In the genomic region with DNA sequence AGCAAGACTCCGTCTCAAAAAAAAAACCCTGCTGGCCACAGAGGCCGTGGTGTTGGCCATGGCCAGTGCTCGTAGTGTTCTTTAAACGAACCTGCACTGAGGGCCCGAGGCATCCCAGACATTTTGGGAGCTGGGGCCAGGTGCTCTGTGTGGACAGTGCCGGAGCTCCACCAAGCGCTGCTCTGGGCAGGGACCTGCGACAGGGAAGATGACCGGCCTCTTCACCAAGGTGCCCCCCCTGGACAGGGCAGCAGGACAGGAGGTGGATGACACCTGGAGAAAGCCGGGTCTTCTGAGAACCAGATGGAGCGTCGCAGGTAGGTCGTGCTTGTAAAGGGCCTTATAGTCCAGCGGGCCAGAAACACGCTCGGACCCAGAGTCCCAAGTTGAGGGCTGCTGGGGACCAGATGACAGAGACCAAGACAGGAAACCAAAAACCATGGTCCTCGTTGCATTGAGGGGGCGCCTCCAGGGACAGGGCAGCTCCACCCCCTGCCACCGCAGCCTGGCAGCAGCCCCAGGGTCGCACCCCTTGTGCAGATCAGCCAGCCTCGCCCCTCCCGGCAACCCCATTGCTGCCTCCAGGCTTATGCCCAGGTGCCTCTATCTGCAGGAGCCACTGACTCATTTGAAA, we compare ENCODE assay signal across 15 cellular contexts. TPM values are rescaled to one million over a fixed set of nuclear protein-coding genes. Genes with fewer than 3 reads are reported as not detected.
DNase-seq lines count a peak whose midpoint lies in the region; ATAC-seq, FAIRE-seq and TF ChIP-seq lines count a peak whose summit lies in the region.
"Had no signal": no experiment of that assay in that cellular context is flagged by ENCODE, and none has a peak within 500 bp of the region (broad histone marks: within the 10 kb centered on the region; RNA-seq: fewer than 3 reads in every experiment).

No MANE protein-coding gene starts in this region.

- no peak for TF ChIP-seq RAD21 in K562 (CRISPR knock-in tag; conservative IDR thresholded peaks at IDR 0.05 in 1 of 2, IDR thresholded peaks at IDR 0.05 in 1 of 2)

- H3K4me3 ChIP-seq in HUES48 (ENCODE audit: low read depth, low read length) (peak overlapping the region; percentile 60; the same call in 1 of the 2 replicates), K562 (no peak overlapping the region)

- ATAC-seq in K562: no peak
- no peak for ATAC-seq in GM18868 (IDR thresholded peaks at IDR 0.05; ENCODE audit: unreplicated experiment)
- no peak for ATAC-seq in T-helper 17 cell

- WGBS in K562 (ENCODE audit: insufficient coverage, low coverage, missing lambda C conversion rate): 74% methylated on average over 17 of the region's 22 CpGs

- H3K27me3 Mint-ChIP-seq in Calu3 (ENCODE audit: unreplicated experiment) (peaks cover 24% of the 10 kb centered on the region), nephron progenitor cell (ENCODE audit: low read depth, poor library complexity) (no peaks in the 10 kb centered on the region), T-helper 17 cell (peaks cover 12% of the 10 kb centered on the region)

- H3K9ac ChIP-seq in HUES48 (ENCODE audit: low read depth, low read length) (0 out of 2 replicates have a peak overlapping the region, but pooled peaks have one; percentile 52), K562 (ENCODE audit: insufficient read depth in 1 of 2, low read depth in 2 of 2, low read length in 2 of 2) (peak overlapping the region in 1 of 2 experiments; percentile 74; a peak in 2 of 4 replicates)

- intact Hi-C loops in Calu3 (cut with micrococcal nuclease; ENCODE audit: unreplicated experiment) (no loop called here), K562 (cut with micrococcal nuclease) (loop anchor here (5.0 kb wide), 1 partner anchor 36 kb away; no protein-coding TSS in a partner anchor)

- H4K20me1 ChIP-seq in K562 (replicated peaks; ENCODE audit: control insufficient read depth, insufficient read depth, low read length): 0 out of 2 replicates have a peak, but pooled peaks cover 4% of the 10 kb centered on the region

- TF ChIP-seq POLR2A in K562 (conservative IDR thresholded peaks at IDR 0.05): no peak

- H3K27me3 ChIP-seq in HUES48 (ENCODE audit: control insufficient read depth, insufficient read depth, low read length): peaks cover 31% of the 10 kb centered on the region
- no peaks in the 10 kb centered on the region for H3K27me3 ChIP-seq in K562 (ENCODE audit: control insufficient read depth in 2 of 2, insufficient read depth in 2 of 2, low read length in 2 of 2)

- no peak for TF ChIP-seq CTCF in Calu3 (IDR thresholded peaks at IDR 0.05; ENCODE audit: unreplicated experiment)
- TF ChIP-seq CTCF in K562 (IDR thresholded peaks at IDR 0.05 in 2 of 3, conservative IDR thresholded peaks at IDR 0.05 in 1 of 3; ENCODE audit: insufficient read depth in 2 of 3, low read depth in 1 of 3, low read length in 3 of 3): no peak
- TF ChIP-seq CTCF in nephron progenitor cell (IDR thresholded peaks at IDR 0.05): no peak

- H3K79me2 ChIP-seq in K562 (ENCODE audit: control insufficient read depth, insufficient read depth, low read length): no peaks in the 10 kb centered on the region

- POLR2A ChIA-PET in K562 (lab: Yijun Ruan, JAX): no interaction called here

- H3K9me3 ChIP-seq in HUES48 (ENCODE audit: control insufficient read depth, insufficient read depth, low read length): no peaks in the 10 kb centered on the region
- H3K9me3 ChIP-seq in K562 (replicated peaks; ENCODE audit: control insufficient read depth, insufficient read depth, low read depth, low read length): no peaks in the 10 kb centered on the region
- H3K9me3 ChIP-seq in T-helper 17 cell (ENCODE audit: control insufficient read depth, low read length, poor library complexity, severe bottlenecking): no peaks in the 10 kb centered on the region
- H3K9me3 ChIP-seq: gastroesophageal sphincter, psoas muscle, thoracic aorta had no signal

- peak overlapping the region; percentile 74 for H3K4me3 Mint-ChIP-seq in Calu3 (ENCODE audit: low read depth, unreplicated experiment)
- H3K4me3 Mint-ChIP-seq in nephron progenitor cell: no peak overlapping the region
- no peak overlapping the region for H3K4me3 Mint-ChIP-seq in T-helper 17 cell
- H3K4me3 Mint-ChIP-seq: activated naive CD4-positive, alpha-beta T cell treated with anti-CD3 and anti-CD28 coated beads for 36 hours had no signal

- H3K4me1 Mint-ChIP-seq in Calu3 (ENCODE audit: low read depth, unreplicated experiment) (peaks cover 8% of the 10 kb centered on the region), nephron progenitor cell (peaks cover 24% of the 10 kb centered on the region), T-helper 17 cell (peaks cover 5% of the 10 kb centered on the region)

- in situ Hi-C loops in K562 (cut with MboI): no loop called here

- FAIRE-seq in K562 (lab: Jason Lieb, UNC): no peak

- H3K4me1 ChIP-seq in HUES48 (ENCODE audit: control insufficient read depth, insufficient read depth, low read length) (peaks cover 16% of the 10 kb centered on the region), K562 (replicated peaks in 1 of 2; ENCODE audit: control insufficient read depth in 2 of 2, insufficient read depth in 2 of 2, low read length in 2 of 2) (peaks cover 3 to 78% of the 10 kb centered on the region in 2 experiments; a peak in 4 of 5 replicates)

- no peak overlapping the region for H2AFZ ChIP-seq in K562 (ENCODE audit: low read depth, low read length)

- CTCF ChIA-PET in Calu3 (lab: Charles Lee): no interaction called here
- CTCF ChIA-PET in K562 (lab: Yijun Ruan, JAX; ENCODE audit: low intra/inter-chr PET ratio): no interaction called here

- no peak overlapping the region for H3K4me2 ChIP-seq in K562 (ENCODE audit: insufficient read depth, low read length)

- H3K9me3 Mint-ChIP-seq in Calu3 (ENCODE audit: low read depth, unreplicated experiment) (no peaks in the 10 kb centered on the region), nephron progenitor cell (no peaks in the 10 kb centered on the region)
- H3K9me3 Mint-ChIP-seq: activated naive CD4-positive, alpha-beta T cell treated with anti-CD3 and anti-CD28 coated beads for 36 hours had no signal

- no peaks in the 10 kb centered on the region for H3K9me1 ChIP-seq in K562 (ENCODE audit: control insufficient read depth, insufficient read depth, low read length)

- no TSS peak for BruUV-seq in Calu3 (replicated peaks; lab: Mats Ljungman, UMichigan)
- BruUV-seq in K562 (replicated peaks; lab: Mats Ljungman, UMichigan): no TSS peak

- H3K36me3 Mint-ChIP-seq in Calu3 (ENCODE audit: insufficient read depth, unreplicated experiment) (peaks cover 32% of the 10 kb centered on the region), nephron progenitor cell (ENCODE audit: low read depth) (peaks cover 5% of the 10 kb centered on the region), T-helper 17 cell (ENCODE audit: low read depth) (no peaks in the 10 kb centered on the region)

- DNase-seq in Calu3 (no peak), K562 (ENCODE audit: extremely low read depth in 1 of 4, low spot score in 3 of 4) (no peak), nephron progenitor cell (no peak), substantia nigra (lab: John Stamatoyannopoulos, UW) (no peak), T-helper 17 cell (no peak), GF-D8 (lab: John Stamatoyannopoulos, UW) (no peak)
- DNase-seq: central memory CD4-positive, alpha-beta T cell; MM.1S had no signal

- TF ChIP-seq EP300 in K562 (IDR thresholded peaks at IDR 0.05; ENCODE audit: low read length): no peak

- H3K36me3 ChIP-seq in HUES48 (ENCODE audit: control insufficient read depth, insufficient read depth, low read length): peaks cover 11% of the 10 kb centered on the region
- peaks cover 12% of the 10 kb centered on the region; the same call in 2 of the 3 replicates for H3K36me3 ChIP-seq in K562 (ENCODE audit: control insufficient read depth, insufficient read depth, low read length)
- H3K36me3 ChIP-seq: gastroesophageal sphincter, thoracic aorta had no signal

- H3K27ac Mint-ChIP-seq in Calu3 (ENCODE audit: unreplicated experiment) (no peak overlapping the region), nephron progenitor cell (peak overlapping the region; percentile 32), T-helper 17 cell (no peak overlapping the region)
- H3K27ac Mint-ChIP-seq: activated naive CD4-positive, alpha-beta T cell treated with anti-CD3 and anti-CD28 coated beads for 36 hours had no signal

- peak overlapping the region; percentile 39 for H3K27ac ChIP-seq in HUES48 (ENCODE audit: low read depth, low read length)
- H3K27ac ChIP-seq in K562 (ENCODE audit: extremely low read depth, low read depth, low read length): no peak overlapping the region
- H3K27ac ChIP-seq in substantia nigra (ENCODE audit: low read depth, low read length, poor library complexity, severe bottlenecking): no peak overlapping the region
- H3K27ac ChIP-seq: psoas muscle, thoracic aorta had no signal

RNA-seq across cellular contexts. Expression of a gene that starts 4.3 kb away (rescaled TPM):
- total RNA-seq in Calu3 (2022) (not detected in 2 replicates), K562 (2014; rRNA removed) (not detected in 2 replicates), K562 (2014; rRNA removed; fragmentation: Illumina TruSeq; extraction: Trizol) (not detected in 2 replicates), K562 (2015; rRNA removed; fragmentation: Illumina TruSeq; extraction: Trizol) (not detected in 2 replicates), K562 (2021) (not detected in 2 replicates), T-helper 17 cell (not detected)
- total RNA-seq in K562 (2011; cell fraction: chromatin; rRNA removed; ENCODE audit: low replicate concordance): 0.42 TPM in 1 of 2 replicates, not detected in the other
- total RNA-seq in K562 (2011; cell fraction: nucleolus; rRNA removed): 0.13 and 0.17 TPM in 2 replicates
- not detected in 2 replicates for total RNA-seq in K562 (2011; cell fraction: nucleoplasm; rRNA removed)
- polyA plus RNA-seq in K562 (2011; rRNA removed) (not detected in 2 replicates), K562 (2014; fragmentation: Illumina TruSeq; extraction: Trizol) (not detected in 2 replicates), K562 (2014; fragmentation: Nextera tagmentation; extraction: Ambion mirVana) (not detected), K562 (2014; rRNA removed) (not detected in 2 replicates)
- not detected in 2 replicates for polyA plus RNA-seq in K562 (2011; cell fraction: cytosol; rRNA removed)
- polyA plus RNA-seq in K562 (2011; cell fraction: nucleus; rRNA removed): not detected in 2 replicates
- polyA plus RNA-seq in K562 (2012): 0.07 and 0.08 TPM in 2 replicates
- not detected in 2 replicates for polyA minus RNA-seq in K562 (2011; rRNA and poly(A)+ RNA removed)
- polyA minus RNA-seq in K562 (2011; cell fraction: cytosol; rRNA and poly(A)+ RNA removed): not detected in 2 replicates
- not detected in 2 replicates for polyA minus RNA-seq in K562 (2011; cell fraction: nucleus; rRNA and poly(A)+ RNA removed)
- total RNA-seq: activated naive CD4-positive, alpha-beta T cell treated with anti-CD3 and anti-CD28 coated beads for 36 hours; gastroesophageal sphincter; SK-MEL-5 had no signal

RNA-seq across cellular contexts. Expression of a gene that starts 6.9 kb away (rescaled TPM):
- total RNA-seq in Calu3 (2022): 28.2 and 30.5 TPM in 2 replicates
- 28.4 and 114 TPM in 2 replicates for total RNA-seq in K562 (2011; cell fraction: chromatin; rRNA removed; ENCODE audit: low replicate concordance)
- total RNA-seq in K562 (2011; cell fraction: nucleolus; rRNA removed): 102 and 124 TPM in 2 replicates
- 40.8 and 51.4 TPM in 2 replicates for total RNA-seq in K562 (2011; cell fraction: nucleoplasm; rRNA removed)
- total RNA-seq in K562 (2014; rRNA removed): 50.2 and 66.0 TPM in 2 replicates
- total RNA-seq in K562 (2014; rRNA removed; fragmentation: Illumina TruSeq; extraction: Trizol): 6.4 and 11.6 TPM in 2 replicates
- 25.8 and 28.4 TPM in 2 replicates for total RNA-seq in K562 (2015; rRNA removed; fragmentation: Illumina TruSeq; extraction: Trizol)
- 43.0 and 46.1 TPM in 2 replicates for total RNA-seq in K562 (2021)
- 11.5 and 19.7 TPM in 2 replicates for polyA plus RNA-seq in K562 (2011; rRNA removed)
- 12.4 and 30.6 TPM in 2 replicates for polyA plus RNA-seq in K562 (2011; cell fraction: cytosol; rRNA removed)
- polyA plus RNA-seq in K562 (2011; cell fraction: nucleus; rRNA removed): 115 and 152 TPM in 2 replicates
- 25.5 and 36.0 TPM in 2 replicates for polyA plus RNA-seq in K562 (2012)
- 17.6 and 21.1 TPM in 2 replicates for polyA plus RNA-seq in K562 (2014; fragmentation: Illumina TruSeq; extraction: Trizol)
- polyA plus RNA-seq in K562 (2014; fragmentation: Nextera tagmentation; extraction: Ambion mirVana): 1 to 10 TPM in 1 of 2 experiments, under 1 TPM in 1; 0.75 to 2.2 TPM
- polyA plus RNA-seq in K562 (2014; rRNA removed): 46.1 and 57.0 TPM in 2 replicates
- 3.6 and 6.3 TPM in 2 replicates for polyA minus RNA-seq in K562 (2011; rRNA and poly(A)+ RNA removed)
- polyA minus RNA-seq in K562 (2011; cell fraction: cytosol; rRNA and poly(A)+ RNA removed): 5.9 and 8.8 TPM in 2 replicates
- 44.7 and 53.2 TPM in 2 replicates for polyA minus RNA-seq in K562 (2011; cell fraction: nucleus; rRNA and poly(A)+ RNA removed)
- under 1 TPM; 0.70 to 0.85 TPM for total RNA-seq in T-helper 17 cell

RNA-seq across cellular contexts. Expression of a gene that starts 8.1 kb away (rescaled TPM):
- total RNA-seq in Calu3 (2022): 31.3 and 33.3 TPM in 2 replicates
- 29.2 and 69.3 TPM in 2 replicates for total RNA-seq in K562 (2011; cell fraction: chromatin; rRNA removed; ENCODE audit: low replicate concordance)
- total RNA-seq in K562 (2011; cell fraction: nucleolus; rRNA removed): 36.9 and 38.2 TPM in 2 replicates
- total RNA-seq in K562 (2011; cell fraction: nucleoplasm; rRNA removed): 27.0 and 36.9 TPM in 2 replicates
- total RNA-seq in K562 (2014; rRNA removed): 7.2 and 13.4 TPM in 2 replicates
- total RNA-seq in K562 (2014; rRNA removed; fragmentation: Illumina TruSeq; extraction: Trizol): 4.2 and 4.9 TPM in 2 replicates
- 9.1 and 11.2 TPM in 2 replicates for total RNA-seq in K562 (2015; rRNA removed; fragmentation: Illumina TruSeq; extraction: Trizol)
- 22.6 and 24.3 TPM in 2 replicates for total RNA-seq in K562 (2021)
- 5.7 and 9.4 TPM in 2 replicates for polyA plus RNA-seq in K562 (2011; rRNA removed)
- polyA plus RNA-seq in K562 (2011; cell fraction: cytosol; rRNA removed): 7.1 and 12.3 TPM in 2 replicates
- 22.9 and 34.2 TPM in 2 replicates for polyA plus RNA-seq in K562 (2011; cell fraction: nucleus; rRNA removed)
- 8.5 and 9.1 TPM in 2 replicates for polyA plus RNA-seq in K562 (2012)
- 7.2 and 9.4 TPM in 2 replicates for polyA plus RNA-seq in K562 (2014; fragmentation: Illumina TruSeq; extraction: Trizol)
- 1 to 10 TPM; 1.7 to 4.2 TPM for polyA plus RNA-seq in K562 (2014; fragmentation: Nextera tagmentation; extraction: Ambion mirVana)
- polyA plus RNA-seq in K562 (2014; rRNA removed): 8.3 and 9.3 TPM in 2 replicates
- 6.5 and 9.7 TPM in 2 replicates for polyA minus RNA-seq in K562 (2011; rRNA and poly(A)+ RNA removed)
- polyA minus RNA-seq in K562 (2011; cell fraction: cytosol; rRNA and poly(A)+ RNA removed): 13.1 and 14.3 TPM in 2 replicates
- 12.5 and 15.3 TPM in 2 replicates for polyA minus RNA-seq in K562 (2011; cell fraction: nucleus; rRNA and poly(A)+ RNA removed)
- 1 to 10 TPM; 4.4 to 8.4 TPM for total RNA-seq in T-helper 17 cell

RNA-seq across cellular contexts. Expression of a gene that starts 37.5 kb away (rescaled TPM):
- total RNA-seq in Calu3 (2022): 47.9 and 54.5 TPM in 2 replicates
- 85.7 and 196 TPM in 2 replicates for total RNA-seq in K562 (2011; cell fraction: chromatin; rRNA removed; ENCODE audit: low replicate concordance)
- total RNA-seq in K562 (2011; cell fraction: nucleolus; rRNA removed): 118 and 124 TPM in 2 replicates
- total RNA-seq in K562 (2011; cell fraction: nucleoplasm; rRNA removed): 119 and 147 TPM in 2 replicates
- total RNA-seq in K562 (2014; rRNA removed): 46.2 and 66.4 TPM in 2 replicates
- 26.2 and 29.5 TPM in 2 replicates for total RNA-seq in K562 (2014; rRNA removed; fragmentation: Illumina TruSeq; extraction: Trizol)
- total RNA-seq in K562 (2015; rRNA removed; fragmentation: Illumina TruSeq; extraction: Trizol): 34.2 and 36.9 TPM in 2 replicates
- 62.9 and 70.1 TPM in 2 replicates for total RNA-seq in K562 (2021)
- 18.5 and 18.8 TPM in 2 replicates for polyA plus RNA-seq in K562 (2011; rRNA removed)
- polyA plus RNA-seq in K562 (2011; cell fraction: cytosol; rRNA removed): 23.2 and 35.3 TPM in 2 replicates
- 34.8 and 58.2 TPM in 2 replicates for polyA plus RNA-seq in K562 (2011; cell fraction: nucleus; rRNA removed)
- 35.0 and 35.7 TPM in 2 replicates for polyA plus RNA-seq in K562 (2012)
- 30.8 and 43.5 TPM in 2 replicates for polyA plus RNA-seq in K562 (2014; fragmentation: Illumina TruSeq; extraction: Trizol)
- polyA plus RNA-seq in K562 (2014; fragmentation: Nextera tagmentation; extraction: Ambion mirVana): 1 to 10 TPM; 4.1 to 5.4 TPM
- polyA plus RNA-seq in K562 (2014; rRNA removed): 24.6 and 28.5 TPM in 2 replicates
- 39.0 and 67.5 TPM in 2 replicates for polyA minus RNA-seq in K562 (2011; rRNA and poly(A)+ RNA removed)
- 65.5 and 70.9 TPM in 2 replicates for polyA minus RNA-seq in K562 (2011; cell fraction: cytosol; rRNA and poly(A)+ RNA removed)
- polyA minus RNA-seq in K562 (2011; cell fraction: nucleus; rRNA and poly(A)+ RNA removed): 35.1 and 42.3 TPM in 2 replicates
- total RNA-seq in T-helper 17 cell: 1 to 10 TPM; 2.9 to 3.3 TPM

RNA-seq across cellular contexts. Expression of a gene that starts 47.0 kb away (rescaled TPM):
- 260 and 262 TPM in 2 replicates for total RNA-seq in Calu3 (2022)
- 30.3 and 91.0 TPM in 2 replicates for total RNA-seq in K562 (2011; cell fraction: chromatin; rRNA removed; ENCODE audit: low replicate concordance)
- total RNA-seq in K562 (2011; cell fraction: nucleolus; rRNA removed): 132 and 138 TPM in 2 replicates
- total RNA-seq in K562 (2011; cell fraction: nucleoplasm; rRNA removed): 102 and 104 TPM in 2 replicates
- total RNA-seq in K562 (2014; rRNA removed): 28.4 and 48.6 TPM in 2 replicates
- total RNA-seq in K562 (2014; rRNA removed; fragmentation: Illumina TruSeq; extraction: Trizol): 10.2 and 10.8 TPM in 2 replicates
- 22.7 and 24.3 TPM in 2 replicates for total RNA-seq in K562 (2015; rRNA removed; fragmentation: Illumina TruSeq; extraction: Trizol)
- 213 and 228 TPM in 2 replicates for total RNA-seq in K562 (2021)
- polyA plus RNA-seq in K562 (2011; rRNA removed): 7.1 and 14.1 TPM in 2 replicates
- 28.4 and 49.5 TPM in 2 replicates for polyA plus RNA-seq in K562 (2011; cell fraction: cytosol; rRNA removed)
- polyA plus RNA-seq in K562 (2011; cell fraction: nucleus; rRNA removed): 18.4 and 28.6 TPM in 2 replicates
- 228 and 237 TPM in 2 replicates for polyA plus RNA-seq in K562 (2012)
- 44.5 and 83.3 TPM in 2 replicates for polyA plus RNA-seq in K562 (2014; fragmentation: Illumina TruSeq; extraction: Trizol)
- 1 to 10 TPM; 2.9 to 5.2 TPM for polyA plus RNA-seq in K562 (2014; fragmentation: Nextera tagmentation; extraction: Ambion mirVana)
- 63.0 and 66.3 TPM in 2 replicates for polyA plus RNA-seq in K562 (2014; rRNA removed)
- 4.5 and 5.5 TPM in 2 replicates for polyA minus RNA-seq in K562 (2011; rRNA and poly(A)+ RNA removed)
- polyA minus RNA-seq in K562 (2011; cell fraction: cytosol; rRNA and poly(A)+ RNA removed): 81.8 and 143 TPM in 2 replicates
- polyA minus RNA-seq in K562 (2011; cell fraction: nucleus; rRNA and poly(A)+ RNA removed): 8.2 and 10.8 TPM in 2 replicates
- 100 to 1,000 TPM; 188 to 189 TPM for total RNA-seq in T-helper 17 cell

Comparison
In these comparisons a context has a peak if more than half of its experiments do, and no peak if none do; other contexts are left out.
1. RNA of a gene that starts 6.9 kb away (total RNA-seq): 6.4 to 124 TPM in K562 and 28.2 to 30.5 TPM in Calu3; 0.70 to 0.85 TPM in T-helper 17 cell; every median in the first group is over 4 times any median in the second.